In genomic region chr13:114149774-114150740, GRCh38 we compare ENCODE assay signal across 1 cellular context.
A peak's percentile ranks its signal among the peaks of the same experiment; 100 is the strongest.
TF ChIP-seq lines count a peak whose summit lies in the region.

No MANE protein-coding gene starts in this region.

TF ChIP-seq in GM12878, 131 proteins besides CTCF, POLR2A, EP300 and RAD21 (continued from another document):
- no peak for TF ChIP-seq SP1 (IDR thresholded peaks at IDR 0.05; ENCODE audit: low read depth, low read length)
- no peak for TF ChIP-seq RUNX3 (IDR thresholded peaks at IDR 0.05; ENCODE audit: low read length)
- TF ChIP-seq RELB (IDR thresholded peaks at IDR 0.05; ENCODE audit: low read depth), result no peak
- TF ChIP-seq SMARCA5 (IDR thresholded peaks at IDR 0.05), result no peak
- TF ChIP-seq PAX8 (IDR thresholded peaks at IDR 0.05), result no peak
- TF ChIP-seq WRNIP1 (IDR thresholded peaks at IDR 0.05; ENCODE audit: borderline replicate concordance, low read depth, low read length), result no peak
- TF ChIP-seq IKZF1 (conservative IDR thresholded peaks at IDR 0.05), result peak; percentile 44; the same call in 1 of the 2 replicates
- TF ChIP-seq MTA2 (IDR thresholded peaks at IDR 0.05; ENCODE audit: low read depth), result 0 out of 2 replicates have a peak, but pooled peaks have one; percentile 12
- peak; percentile 55 to 57; a peak in 2 of 4 replicates for TF ChIP-seq IKZF2 (IDR thresholded peaks at IDR 0.05)
- TF ChIP-seq ZNF384 (IDR thresholded peaks at IDR 0.05; ENCODE audit: borderline replicate concordance, low read depth, low read length), result no peak
